18 cellular contexts compared by ENCODE assay signal in genomic region chr6:52418606-52419005, GRCh38. TPM values are rescaled to one million over a fixed set of nuclear protein-coding genes. Genes with fewer than 3 reads are reported as not detected.
DNase-seq lines count a peak whose midpoint lies in the region; TF ChIP-seq lines count a peak whose summit lies in the region.
"Had no signal": no experiment of that assay in that cellular context is flagged by ENCODE, and none has a peak within 500 bp of the region (broad histone marks: within the 10 kb centered on the region; RNA-seq: fewer than 3 reads in every experiment).

No MANE protein-coding gene starts in this region.

- H4K20me1 ChIP-seq in BLaER1 (no peaks in the 10 kb centered on the region), OCI-LY3 (ENCODE audit: insufficient read depth, low read length) (no peaks in the 10 kb centered on the region), hepatocyte (ENCODE audit: insufficient read depth, poor library complexity, severe bottlenecking) (no peaks in the 10 kb centered on the region)

- intact Hi-C loops in A673 (cut with micrococcal nuclease; ENCODE audit: unreplicated experiment): no loop called here

- H3K79me2 ChIP-seq in OCI-LY3 (ENCODE audit: low read length) (no peaks in the 10 kb centered on the region), hepatocyte (peaks cover 5% of the 10 kb centered on the region)

- WGBS in hepatocyte (ENCODE audit: low lambda C conversion rate, missing lambda C conversion rate): 67% methylated on average over 2 of the region's 2 CpGs

- no peaks in the 10 kb centered on the region for H3K9me3 ChIP-seq in A673 (ENCODE audit: low read depth, low read length, poor library complexity, severe bottlenecking)
- H3K9me3 ChIP-seq in BLaER1: no peaks in the 10 kb centered on the region
- H3K9me3 ChIP-seq in OCI-LY3 (ENCODE audit: insufficient read depth, low read length): no peaks in the 10 kb centered on the region
- H3K9me3 ChIP-seq in hepatocyte (ENCODE audit: low read depth): no peaks in the 10 kb centered on the region
- H3K9me3 ChIP-seq: MG63 had no signal

- H3K9ac ChIP-seq in BLaER1 (peak overlapping the region; percentile 84; the same call in 1 of the 2 replicates), OCI-LY3 (ENCODE audit: low read length) (no peak overlapping the region)

- TF ChIP-seq CTCF in A673 (conservative IDR thresholded peaks at IDR 0.05; ENCODE audit: low read depth, low read length) (no peak), OCI-LY3 (IDR thresholded peaks at IDR 0.05; ENCODE audit: low read depth, low read length) (no peak), hepatocyte (IDR thresholded peaks at IDR 0.05; ENCODE audit: poor library complexity) (no peak), GM13977 (IDR thresholded peaks at IDR 0.05; ENCODE audit: extremely low read depth, insufficient read depth, missing control alignments) (no peak)

- no TSS peak for BruUV-seq in A673 (replicated peaks; lab: Mats Ljungman, UMichigan)

- in situ Hi-C loops in GM13977 (cut with MboI; ENCODE audit: low pct_unique_long_range_greater_than_20kb, low sequenced_read_pairs, unreplicated experiment): loop anchor here (5.0 to 10.0 kb wide), 2 partner anchors 76 to 249 kb away; no protein-coding TSS in a partner anchor

- no peaks in the 10 kb centered on the region for H3K27me3 ChIP-seq in A673 (replicated peaks; ENCODE audit: insufficient read depth, low read depth, low read length, poor library complexity)
- H3K27me3 ChIP-seq in BLaER1: no peaks in the 10 kb centered on the region
- H3K27me3 ChIP-seq in OCI-LY3 (ENCODE audit: low read depth, low read length): peaks cover 5% of the 10 kb centered on the region; the same call in 1 of the 2 replicates
- H3K27me3 ChIP-seq in hepatocyte: no peaks in the 10 kb centered on the region
- H3K27me3 ChIP-seq: dorsolateral prefrontal cortex, MG63 had no signal

- peak overlapping the region; percentile 96 for H3K4me2 ChIP-seq in BLaER1
- peak overlapping the region; percentile 12; the same call in 1 of the 2 replicates for H3K4me2 ChIP-seq in OCI-LY3 (ENCODE audit: low read length)
- peak overlapping the region; percentile 79 for H3K4me2 ChIP-seq in hepatocyte

- H3K36me3 ChIP-seq in A673 (ENCODE audit: insufficient read depth, low read length, poor library complexity, severe bottlenecking) (no peaks in the 10 kb centered on the region), BLaER1 (no peaks in the 10 kb centered on the region), OCI-LY3 (replicated peaks; ENCODE audit: low read depth, low read length) (no peaks in the 10 kb centered on the region), hepatocyte (replicated peaks; ENCODE audit: insufficient read depth, low read depth) (no peaks in the 10 kb centered on the region)
- H3K36me3 ChIP-seq: WERI-Rb-1 had no signal

- H3K27ac ChIP-seq in A673 (ENCODE audit: low read depth, low read length, poor library complexity, severe bottlenecking) (peak overlapping the region; percentile 76), BLaER1 (peak overlapping the region; percentile 45; the same call in 1 of the 2 replicates), OCI-LY3 (ENCODE audit: low read length) (peak overlapping the region; percentile 9; the same call in 1 of the 2 replicates), hepatocyte (peak overlapping the region; percentile 87)
- H3K27ac ChIP-seq: epithelial cell of prostate had no signal

- no peak for DNase-seq in A673 (ENCODE audit: low spot score)
- no peak for DNase-seq in hepatocyte (ENCODE audit: low spot score)
- no peak for DNase-seq in hypothalamus (lab: John Stamatoyannopoulos, UW)
- no peak for DNase-seq in GM13977 (ENCODE audit: low spot score)
- DNase-seq in SW 1271 (lab: John Stamatoyannopoulos, UW): no peak
- no peak for DNase-seq in HT-29 (ENCODE audit: low spot score)
- DNase-seq: activated CD4-positive, alpha-beta T cell treated with anti-CD3 and anti-CD28 coated beads, Interleukin-2, amount 50 U/mL, for 4 hours; amygdala; caudate nucleus; dorsolateral prefrontal cortex; foreskin melanocyte; MG63; NCI-H1436 treated with DMSO at 0.1 percent for 48 hours; stimulated activated CD4-positive, alpha-beta T cell treated with anti-CD3 and anti-CD28 coated beads, Interleukin-12 subunit alpha, Interleukin-12 subunit beta, amount 100 ng/mL, for 4 hours had no signal

- CTCF ChIA-PET in A673 (lab: Charles Lee): interaction anchor here (1.2 kb wide), 1 partner anchor 180 kb away, joined by 8 read pairs; no protein-coding TSS in a partner anchor

- H3K4me3 ChIP-seq in A673 (ENCODE audit: low read depth, low read length, poor library complexity, severe bottlenecking) (no peak overlapping the region), BLaER1 (no peak overlapping the region), OCI-LY3 (ENCODE audit: low read length) (no peak overlapping the region), hepatocyte (no peak overlapping the region)

- H2AFZ ChIP-seq in OCI-LY3 (ENCODE audit: low read depth, low read length): no peak overlapping the region
- H2AFZ ChIP-seq in hepatocyte: no peak overlapping the region

- peaks cover 28% of the 10 kb centered on the region for H3K4me1 ChIP-seq in A673 (ENCODE audit: insufficient read depth, low read length, poor library complexity, severe bottlenecking)
- peaks cover 59% of the 10 kb centered on the region for H3K4me1 ChIP-seq in BLaER1
- H3K4me1 ChIP-seq in OCI-LY3 (ENCODE audit: low read length): peaks cover 41% of the 10 kb centered on the region
- H3K4me1 ChIP-seq in hepatocyte (ENCODE audit: insufficient read depth): peaks cover 19% of the 10 kb centered on the region

- POLR2A ChIA-PET in A673 (lab: Charles Lee; ENCODE audit: low non-redundant PET): no interaction called here

- no peaks in the 10 kb centered on the region for H3K9me2 ChIP-seq in hepatocyte (replicated peaks; ENCODE audit: insufficient read depth)

RNA-seq across cellular contexts. Expression of gene EFHC1, which starts 1.5 kb away (rescaled TPM):
- total RNA-seq in A673 (2021): 16.9 and 25.7 TPM in 2 replicates
- 12.2 and 17.4 TPM in 2 replicates for total RNA-seq in hepatocyte
- 18.3 and 18.8 TPM in 2 replicates for polyA plus RNA-seq in hepatocyte
- total RNA-seq in HT-29 (2014; rRNA removed; shearing (Covaris generic)): 9.1 and 9.4 TPM in 2 replicates

RNA-seq across cellular contexts. Expression of gene PAQR8, which starts 56.7 kb away (rescaled TPM):
- total RNA-seq in A673 (2021) (1.5 and 3.8 TPM in 2 replicates), hepatocyte (34.0 and 36.9 TPM in 2 replicates)
- 20.3 and 20.8 TPM in 2 replicates for polyA plus RNA-seq in hepatocyte
- total RNA-seq in HT-29 (2014; rRNA removed; shearing (Covaris generic)): 0.89 and 1.3 TPM in 2 replicates

Comparison
In these comparisons a context has a peak if more than half of its experiments do, and no peak if none do; other contexts are left out.
1. H3K27ac ChIP-seq: peak in every context shown above with its lines; median percentile 87 in hepatocyte; 76 in A673; 45 in BLaER1; 9 in OCI-LY3.
2. H3K4me2 ChIP-seq: peak in every context shown above with its lines; median percentile 96 in BLaER1; 79 in hepatocyte; 12 in OCI-LY3.